ENCODE assay signal across 18 cellular contexts in the genomic region with DNA sequence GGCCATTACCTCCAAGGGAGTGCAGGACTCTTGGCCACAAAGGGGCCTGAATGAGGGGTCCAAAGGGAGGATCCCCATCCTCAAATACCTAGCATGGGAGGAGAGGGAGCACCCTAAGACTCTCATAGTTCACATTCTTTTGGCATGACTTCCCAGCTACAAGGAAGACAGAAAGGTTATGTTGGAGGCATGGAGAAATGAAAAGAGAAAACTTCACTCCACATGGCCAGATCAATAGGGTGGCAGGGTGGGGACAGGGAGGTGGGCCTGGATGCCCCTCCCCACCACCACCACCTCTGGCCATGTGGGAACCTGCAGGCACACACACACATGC.
A peak's percentile ranks its signal among the peaks of the same experiment; 100 is the strongest.
DNase-seq lines count a peak whose midpoint lies in the region; ATAC-seq, FAIRE-seq and TF ChIP-seq lines count a peak whose summit lies in the region.
"Had no signal": no experiment of that assay in that cellular context is flagged by ENCODE, and none has a peak within 500 bp of the region (broad histone marks: within the 10 kb centered on the region; RNA-seq: fewer than 3 reads in every experiment).

No MANE protein-coding gene starts in this region.

- no peak for TF ChIP-seq RAD21 in HCT116 (IDR thresholded peaks at IDR 0.05; ENCODE audit: low read depth)

- H3K4me2 ChIP-seq in HCT116 (ENCODE audit: low read length) (peak overlapping the region; percentile 47), keratinocyte (ENCODE audit: control insufficient read depth, extremely low read depth, insufficient read depth, low read depth, low read length) (peak overlapping the region; percentile 2)

- no peak overlapping the region for H3K27ac ChIP-seq in HCT116 (ENCODE audit: low read depth, low read length)
- no peak overlapping the region for H3K27ac ChIP-seq in RWPE2 (ENCODE audit: poor library complexity, severe bottlenecking)
- no peak overlapping the region for H3K27ac ChIP-seq in keratinocyte (ENCODE audit: control insufficient read depth, insufficient read depth, low read length)
- H3K27ac ChIP-seq in right lobe of liver: no peak overlapping the region
- H3K27ac ChIP-seq: GM23248, Peyer's patch had no signal

- H3K9me3 ChIP-seq in HCT116 (ENCODE audit: control insufficient read depth in 1 of 2, insufficient read depth in 1 of 2, low read depth in 1 of 2, low read length in 2 of 2) (no peaks in the 10 kb centered on the region), RWPE2 (ENCODE audit: severe bottlenecking) (no peaks in the 10 kb centered on the region), keratinocyte (ENCODE audit: control insufficient read depth, low read depth, low read length) (no peaks in the 10 kb centered on the region), right lobe of liver (no peaks in the 10 kb centered on the region)
- H3K9me3 ChIP-seq: Peyer's patch had no signal

- no peaks in the 10 kb centered on the region for H3K9me2 ChIP-seq in HCT116 (ENCODE audit: insufficient read depth)

- dilution Hi-C loops in keratinocyte (cut with MboI; ENCODE audit: extremely low pct_ligation_motif_present, low sequenced_read_pairs): no loop called here

- RAD21 ChIA-PET in HCT116 (lab: Charles Lee; ENCODE audit: low non-redundant PET in 1 of 2, low total read pairs in 2 of 2, uncharacterized antibody in 2 of 2, unreplicated experiment in 2 of 2): no interaction called here

- H3K79me2 ChIP-seq in HCT116 (ENCODE audit: insufficient read depth, low read length): no peaks in the 10 kb centered on the region
- no peaks in the 10 kb centered on the region for H3K79me2 ChIP-seq in keratinocyte (ENCODE audit: control insufficient read depth, insufficient read depth, low read length)

- FAIRE-seq in keratinocyte (lab: Jason Lieb, UNC) (peak; percentile 66), urothelium cell line (lab: Jason Lieb, UNC) (peak; percentile 62)

- H3K27me3 ChIP-seq in HCT116 (ENCODE audit: insufficient read depth, low read length): no peaks in the 10 kb centered on the region
- no peaks in the 10 kb centered on the region for H3K27me3 ChIP-seq in RWPE2 (ENCODE audit: insufficient read depth, poor library complexity, severe bottlenecking)
- H3K27me3 ChIP-seq in keratinocyte (ENCODE audit: control insufficient read depth, extremely low read depth, insufficient read depth, low read length): no peaks in the 10 kb centered on the region
- H3K27me3 ChIP-seq in right lobe of liver: no peaks in the 10 kb centered on the region
- H3K27me3 ChIP-seq: Peyer's patch had no signal

- DNase-seq in HCT116 (ENCODE audit: low read depth, low spot score) (no peak), RWPE2 (ENCODE audit: low spot score) (no peak), keratinocyte (ENCODE audit: low read depth, low spot score) (no peak), urothelium cell line (ENCODE audit: low spot score) (no peak), SW480 (ENCODE audit: low spot score) (no peak), right lobe of liver (no peak), SKM-1 (lab: John Stamatoyannopoulos, UW; ENCODE audit: unreplicated experiment) (no peak)
- DNase-seq: Calu3; CD4-positive, alpha-beta memory T cell; GM23248; KBM-7; NCI-H1436; NCI-H2029 treated with DMSO at 0.1 percent for 48 hours; NCI-H2171 treated with DMSO at 0.1 percent for 48 hours; NCI-H82; Peyer's patch; SHP77 treated with DMSO at 0.1 percent for 48 hours had no signal

- H4K20me1 ChIP-seq in HCT116 (ENCODE audit: insufficient read depth) (no peaks in the 10 kb centered on the region), keratinocyte (ENCODE audit: control insufficient read depth, extremely low read depth, insufficient read depth, low read length) (no peaks in the 10 kb centered on the region)

- no peaks in the 10 kb centered on the region for H3K36me3 ChIP-seq in HCT116 (ENCODE audit: control insufficient read depth in 1 of 2, insufficient read depth in 2 of 2, low read length in 2 of 2)
- no peaks in the 10 kb centered on the region for H3K36me3 ChIP-seq in RWPE2 (ENCODE audit: low read depth)
- no peaks in the 10 kb centered on the region for H3K36me3 ChIP-seq in keratinocyte (ENCODE audit: control insufficient read depth in 2 of 2, extremely low read depth in 1 of 2, insufficient read depth in 2 of 2, low read length in 2 of 2)
- H3K36me3 ChIP-seq in right lobe of liver: no peaks in the 10 kb centered on the region
- H3K36me3 ChIP-seq: Peyer's patch had no signal

- CTCF ChIA-PET in HCT116 (lab: Charles Lee): no interaction called here

- ATAC-seq in HCT116 (peak; percentile 52), RWPE2 (ENCODE audit: low read depth) (peak; percentile 58), right lobe of liver (no peak)
- ATAC-seq: SK-N-SH treated with all-trans-retinoic acid at 6 μM for 48 hours had no signal

- no peak for TF ChIP-seq POLR2A in HCT116 (IDR thresholded peaks at IDR 0.05; ENCODE audit: borderline replicate concordance, extremely low read depth, insufficient read depth, insufficient read length)
- no peak for TF ChIP-seq POLR2A in right lobe of liver (IDR thresholded peaks at IDR 0.05)

- POLR2A ChIA-PET in HCT116 (lab: Charles Lee): no interaction called here

- H3K9ac ChIP-seq in HCT116 (ENCODE audit: low read length) (no peak overlapping the region), keratinocyte (ENCODE audit: control insufficient read depth, extremely low read depth, insufficient read depth, low read length) (no peak overlapping the region)
- H3K9ac ChIP-seq: GM23248 had no signal

- H3K4me1 ChIP-seq in HCT116 (ENCODE audit: control insufficient read depth in 1 of 2, insufficient read depth in 2 of 2, low read length in 2 of 2) (peaks cover 0 to 14% of the 10 kb centered on the region in 2 experiments; a peak in 2 of 4 replicates), RWPE2 (ENCODE audit: insufficient read depth, poor library complexity, severe bottlenecking) (peaks cover 11% of the 10 kb centered on the region), keratinocyte (ENCODE audit: control insufficient read depth, extremely low read depth, insufficient read depth, low read length) (peaks cover 11% of the 10 kb centered on the region), right lobe of liver (no peaks in the 10 kb centered on the region)
- H3K4me1 ChIP-seq: Peyer's patch had no signal

- H3K4me3 ChIP-seq in HCT116 (replicated peaks in 1 of 2; ENCODE audit: low read depth in 1 of 2, low read length in 2 of 2) (no peak overlapping the region), RWPE2 (ENCODE audit: severe bottlenecking) (no peak overlapping the region), keratinocyte (ENCODE audit: control insufficient read depth in 2 of 3, extremely low read depth in 1 of 3, insufficient read depth in 2 of 3, low read depth in 1 of 3, low read length in 3 of 3) (no peak overlapping the region), right lobe of liver (no peak overlapping the region)
- H3K4me3 ChIP-seq: GM23248, Peyer's patch had no signal

- BruUV-seq in HCT116 (replicated peaks; lab: Mats Ljungman, UMichigan): no TSS peak

- H3K9me1 ChIP-seq in keratinocyte (ENCODE audit: control insufficient read depth, extremely low read depth, insufficient read depth, low read length): no peaks in the 10 kb centered on the region

- TF ChIP-seq CTCF in HCT116 (IDR thresholded peaks at IDR 0.05 in 2 of 3, conservative IDR thresholded peaks at IDR 0.05 in 1 of 3; ENCODE audit: borderline replicate concordance in 1 of 3, insufficient read depth in 1 of 3, low read depth in 2 of 3, low read length in 2 of 3): no peak
- no peak for TF ChIP-seq CTCF in RWPE2 (IDR thresholded peaks at IDR 0.05; ENCODE audit: poor library complexity, severe bottlenecking)
- TF ChIP-seq CTCF in keratinocyte (optimal IDR thresholded peaks at IDR 0.05 in 1 of 3, IDR thresholded peaks at IDR 0.05 in 1 of 3, conservative IDR thresholded peaks at IDR 0.05 in 1 of 3; ENCODE audit: extremely low read depth in 1 of 3, insufficient read depth in 2 of 3, low read length in 3 of 3): no peak
- TF ChIP-seq CTCF in right lobe of liver (IDR thresholded peaks at IDR 0.05): no peak

- intact Hi-C loops in HCT116 (cut with micrococcal nuclease): no loop called here
- intact Hi-C loops in right lobe of liver (cut with DNase I): no loop called here

- H2AFZ ChIP-seq in HCT116 (ENCODE audit: low read depth, low read length, poor library complexity, severe bottlenecking) (no peak overlapping the region), keratinocyte (ENCODE audit: control insufficient read depth, low read length) (no peak overlapping the region)
- H2AFZ ChIP-seq: GM23248 had no signal

TF ChIP-seq in HCT116, 20 proteins besides CTCF, POLR2A, EP300 and RAD21:
- TF ChIP-seq ZNF274 (IDR thresholded peaks at IDR 0.05; ENCODE audit: low read depth, low read length) (no peak), EZH2 (IDR thresholded peaks at IDR 0.05) (no peak)

Comparison
In these comparisons a context has a peak if more than half of its experiments do, and no peak if none do; other contexts are left out.
1. ATAC-seq: peak in HCT116 (single experiment) and RWPE2 (single experiment); none in right lobe of liver (0 of 4).